Comparison of ENCODE assay signal across 1 cellular context in genomic region chr3:10515884-10516495, GRCh38.
A peak's percentile ranks its signal among the peaks of the same experiment; 100 is the strongest.
TF ChIP-seq lines count a peak whose summit lies in the region.

No MANE protein-coding gene starts in this region.

TF ChIP-seq in HepG2, 621 proteins besides CTCF, POLR2A, EP300 and RAD21 (continued from another document and continues in another):
- TF ChIP-seq FOXP4 (CRISPR knock-in tag; IDR thresholded peaks at IDR 0.05): no peak
- no peak for TF ChIP-seq MED13 (CRISPR knock-in tag; IDR thresholded peaks at IDR 0.05)
- TF ChIP-seq ZBTB37 (CRISPR knock-in tag; IDR thresholded peaks at IDR 0.05): no peak
- TF ChIP-seq BCL3 (CRISPR knock-in tag; IDR thresholded peaks at IDR 0.05): 0 out of 2 replicates have a peak, but pooled peaks have one; percentile 35
- no peak for TF ChIP-seq TMF1 (CRISPR knock-in tag; IDR thresholded peaks at IDR 0.05; ENCODE audit: low read depth)
- TF ChIP-seq ZNF572 (CRISPR knock-in tag; IDR thresholded peaks at IDR 0.05): no peak
- no peak for TF ChIP-seq FLYWCH1 (CRISPR knock-in tag; IDR thresholded peaks at IDR 0.05)
- TF ChIP-seq ARHGAP35 (CRISPR knock-in tag; IDR thresholded peaks at IDR 0.05; ENCODE audit: borderline replicate concordance): no peak
- no peak for TF ChIP-seq ATF6 (CRISPR knock-in tag; conservative IDR thresholded peaks at IDR 0.05)
- TF ChIP-seq MBD4 (IDR thresholded peaks at IDR 0.05; ENCODE audit: borderline replicate concordance, low read length): no peak
- no peak for TF ChIP-seq HOXA9 (CRISPR knock-in tag; IDR thresholded peaks at IDR 0.05; ENCODE audit: borderline replicate concordance)
- TF ChIP-seq REST (IDR thresholded peaks at IDR 0.05; ENCODE audit: borderline replicate concordance in 1 of 2, low read depth in 1 of 2, low read length in 2 of 2): no peak
- TF ChIP-seq ZNF232 (CRISPR knock-in tag; IDR thresholded peaks at IDR 0.05; ENCODE audit: borderline replicate concordance): no peak
- TF ChIP-seq RNF2 (conservative IDR thresholded peaks at IDR 0.05; ENCODE audit: low read depth): no peak
- TF ChIP-seq ZNF740 (CRISPR knock-in tag; IDR thresholded peaks at IDR 0.05): no peak
- TF ChIP-seq RERE (CRISPR knock-in tag; IDR thresholded peaks at IDR 0.05; ENCODE audit: low read depth): no peak
- no peak for TF ChIP-seq ZNF414 (CRISPR knock-in tag; IDR thresholded peaks at IDR 0.05)
- no peak for TF ChIP-seq CREB3 (CRISPR knock-in tag; IDR thresholded peaks at IDR 0.05)
- no peak for TF ChIP-seq ATF5 (CRISPR knock-in tag; IDR thresholded peaks at IDR 0.05; ENCODE audit: low read depth)
- TF ChIP-seq ZBTB8A (CRISPR knock-in tag; IDR thresholded peaks at IDR 0.05; ENCODE audit: borderline replicate concordance, low read depth): no peak
- TF ChIP-seq ZNF547 (CRISPR knock-in tag; IDR thresholded peaks at IDR 0.05): 0 out of 2 replicates have a peak, but pooled peaks have one; percentile 34
- no peak for TF ChIP-seq ZNF639 (CRISPR knock-in tag; conservative IDR thresholded peaks at IDR 0.05)
- no peak for TF ChIP-seq MYC (CRISPR knock-in tag; IDR thresholded peaks at IDR 0.05; ENCODE audit: borderline replicate concordance)
- no peak for TF ChIP-seq GABPA (IDR thresholded peaks at IDR 0.05; ENCODE audit: low read depth, low read length)
- TF ChIP-seq GABPA (CRISPR knock-in tag; IDR thresholded peaks at IDR 0.05; ENCODE audit: low read depth): no peak
- TF ChIP-seq ZNF709 (CRISPR knock-in tag; IDR thresholded peaks at IDR 0.05): no peak
- no peak for TF ChIP-seq ZNF484 (CRISPR knock-in tag; IDR thresholded peaks at IDR 0.05; ENCODE audit: borderline replicate concordance, low read depth)
- no peak for TF ChIP-seq FOXA1 (IDR thresholded peaks at IDR 0.05)
- no peak for TF ChIP-seq FOXA1 (CRISPR knock-in tag; IDR thresholded peaks at IDR 0.05)
- TF ChIP-seq ZNF710 (CRISPR knock-in tag; IDR thresholded peaks at IDR 0.05; ENCODE audit: borderline replicate concordance): no peak
- no peak for TF ChIP-seq HES4 (CRISPR knock-in tag; IDR thresholded peaks at IDR 0.05; ENCODE audit: borderline replicate concordance)
